Comparison of ENCODE assay signal across 20 cellular contexts in genomic region chrX:27878862-27879261, GRCh38.
A peak's percentile ranks its signal among the peaks of the same experiment; 100 is the strongest.
DNase-seq lines count a peak whose midpoint lies in the region; ATAC-seq, FAIRE-seq and TF ChIP-seq lines count a peak whose summit lies in the region.
"Had no signal": no experiment of that assay in that cellular context is flagged by ENCODE, and none has a peak within 500 bp of the region (broad histone marks: within the 10 kb centered on the region; RNA-seq: fewer than 3 reads in every experiment).

No MANE protein-coding gene starts in this region.

- TF ChIP-seq CTCF in A549 (IDR thresholded peaks at IDR 0.05) (no peak), IMR-90 (conservative IDR thresholded peaks at IDR 0.05; ENCODE audit: low read depth, low read length) (no peak), K562 (IDR thresholded peaks at IDR 0.05 in 2 of 3, conservative IDR thresholded peaks at IDR 0.05 in 1 of 3; ENCODE audit: insufficient read depth in 2 of 3, low read depth in 1 of 3, low read length in 3 of 3) (no peak)

- no peak overlapping the region for H3K23ac ChIP-seq in IMR-90 (ENCODE audit: low read depth, low read length)

- no peak overlapping the region for H2AFZ ChIP-seq in IMR-90 (replicated peaks; ENCODE audit: low read length, poor library complexity)
- no peak overlapping the region for H2AFZ ChIP-seq in K562 (ENCODE audit: low read depth, low read length)

- no peaks in the 10 kb centered on the region for H3K9me1 ChIP-seq in IMR-90 (ENCODE audit: insufficient read depth, low read length)
- H3K9me1 ChIP-seq in K562 (ENCODE audit: control insufficient read depth, insufficient read depth, low read length) = no peaks in the 10 kb centered on the region

- in situ Hi-C loops in IMR-90 (cut with MboI; ENCODE audit: low sequenced_read_pairs) (no loop called here), K562 (cut with MboI) (no loop called here)

- H4K5ac ChIP-seq in IMR-90 (ENCODE audit: low read depth, low read length) = no peak overlapping the region

- no peaks in the 10 kb centered on the region for H3K79me2 ChIP-seq in K562 (ENCODE audit: control insufficient read depth, insufficient read depth, low read length)

- no peak for TF ChIP-seq EP300 in A549 (IDR thresholded peaks at IDR 0.05)
- TF ChIP-seq EP300 in K562 (IDR thresholded peaks at IDR 0.05; ENCODE audit: low read length) = no peak

- intact Hi-C loops in IMR-90 (cut with micrococcal nuclease) = no loop called here
- intact Hi-C loops in K562 (cut with micrococcal nuclease) = no loop called here

- H3K18ac ChIP-seq in IMR-90 (ENCODE audit: low read depth, low read length) = no peak overlapping the region

- no peak for DNase-seq in A549 (ENCODE audit: low read depth in 1 of 2, low spot score in 1 of 2)
- no peak for DNase-seq in IMR-90
- no peak for DNase-seq in K562 (ENCODE audit: extremely low read depth in 1 of 4, low spot score in 3 of 4)
- no peak for DNase-seq in GM12892 (ENCODE audit: insufficient read length)
- DNase-seq in stimulated activated CD4-positive, alpha-beta T cell treated with anti-CD3 and anti-CD28 coated beads, Interleukin-2, amount 100 ng/mL, for 24 hours = no peak
- DNase-seq: 8988T; AML-193; Caco-2; Calu3; CD4-positive, alpha-beta T cell; CD8-positive, alpha-beta T cell; DMS79 treated with DMSO at 0.1 percent for 48 hours; GF-D8 had no signal

- 80% methylated on average over 1 of the region's 1 CpG for WGBS in A549 (ENCODE audit: missing lambda C conversion rate)
- WGBS in IMR-90 (ENCODE audit: extremely low coverage in 2 of 2, insufficient read length in 1 of 2), 2 experiments = no CpG with 5 or more reads among the region's 1 CpG
- WGBS in K562 (ENCODE audit: insufficient coverage, low coverage, missing lambda C conversion rate) = 0% methylated on average over 1 of the region's 1 CpG

- no peak for TF ChIP-seq POLR2A in A549 (IDR thresholded peaks at IDR 0.05; ENCODE audit: low read length)
- TF ChIP-seq POLR2A in IMR-90 (IDR thresholded peaks at IDR 0.05; ENCODE audit: low read depth, low read length) = no peak
- no peak for TF ChIP-seq POLR2A in K562 (conservative IDR thresholded peaks at IDR 0.05)
- TF ChIP-seq POLR2A in GM12892 (IDR thresholded peaks at IDR 0.05; ENCODE audit: low read depth, low read length) = no peak

- no peak overlapping the region for H3K27ac ChIP-seq in A549
- no peak overlapping the region for H3K27ac ChIP-seq in IMR-90 (ENCODE audit: insufficient read depth, low read length)
- H3K27ac ChIP-seq in K562 (ENCODE audit: extremely low read depth, low read depth, low read length) = no peak overlapping the region
- H3K27ac ChIP-seq: BLaER1 treated with 17β-estradiol and CSF1 and Interleukin-3, amounts not matched to agents 10 nM and 100 nM; C4-2B had no signal

- no peaks in the 10 kb centered on the region for H3K9me3 ChIP-seq in A549
- no peaks in the 10 kb centered on the region for H3K9me3 ChIP-seq in IMR-90 (ENCODE audit: control insufficient read depth, insufficient read depth, low read length)
- no peaks in the 10 kb centered on the region for H3K9me3 ChIP-seq in K562 (replicated peaks; ENCODE audit: control insufficient read depth, insufficient read depth, low read depth, low read length)
- H3K9me3 ChIP-seq: BLaER1 treated with 17β-estradiol and CSF1 and Interleukin-3, amounts not matched to agents 10 nM and 100 nM; Caco-2 had no signal

- H3K79me1 ChIP-seq in IMR-90 (ENCODE audit: low read depth in 1 of 2, low read length in 2 of 2) = no peaks in the 10 kb centered on the region

- H3K9ac ChIP-seq in IMR-90 (ENCODE audit: low read depth, low read length) = no peak overlapping the region
- no peak overlapping the region for H3K9ac ChIP-seq in K562 (ENCODE audit: insufficient read depth in 1 of 2, low read depth in 2 of 2, low read length in 2 of 2)
- H3K9ac ChIP-seq: BLaER1 treated with 17β-estradiol and CSF1 and Interleukin-3, amounts not matched to agents 10 nM and 100 nM had no signal

- H2AK5ac ChIP-seq in IMR-90 (ENCODE audit: low read depth, low read length) = no peak overlapping the region

- no peak overlapping the region for H2AK9ac ChIP-seq in IMR-90 (replicated peaks; ENCODE audit: low read depth, low read length, poor library complexity)

- no peak overlapping the region for H2BK15ac ChIP-seq in IMR-90 (ENCODE audit: low read depth, low read length)

- H3K36me3 ChIP-seq in IMR-90 (ENCODE audit: control insufficient read depth, insufficient read depth, low read length) = no peaks in the 10 kb centered on the region
- H3K36me3 ChIP-seq in K562 (ENCODE audit: control insufficient read depth, insufficient read depth, low read length) = no peaks in the 10 kb centered on the region
- H3K36me3 ChIP-seq: BLaER1 treated with 17β-estradiol and CSF1 and Interleukin-3, amounts not matched to agents 10 nM and 100 nM had no signal

- no peak overlapping the region for H2BK5ac ChIP-seq in IMR-90 (ENCODE audit: low read depth, low read length, poor library complexity, severe bottlenecking)

- BruUV-seq in IMR-90 (replicated peaks; lab: Mats Ljungman, UMichigan) = no TSS peak
- no TSS peak for BruUV-seq in K562 (replicated peaks; lab: Mats Ljungman, UMichigan)

- no peak overlapping the region for H4K91ac ChIP-seq in IMR-90 (ENCODE audit: insufficient read depth, low read depth, low read length)

- CTCF ChIA-PET in A549 (lab: Yijun Ruan, JAX) = no interaction called here
- CTCF ChIA-PET in IMR-90 (lab: Yijun Ruan, JAX) = interaction anchor here (0.6 kb wide), 1 partner anchor 93 kb away, joined by 3 read pairs; no protein-coding TSS in a partner anchor
- CTCF ChIA-PET in K562 (lab: Yijun Ruan, JAX; ENCODE audit: low intra/inter-chr PET ratio) = no interaction called here

- H3K4me3 ChIP-seq in A549 (no peak overlapping the region), IMR-90 (ENCODE audit: insufficient read depth, low read depth, low read length) (no peak overlapping the region), K562 (no peak overlapping the region)
- H3K4me3 ChIP-seq: BLaER1 treated with 17β-estradiol and CSF1 and Interleukin-3, amounts not matched to agents 10 nM and 100 nM had no signal

- H2BK20ac ChIP-seq in IMR-90 (ENCODE audit: low read depth, low read length) = no peak overlapping the region

- ATAC-seq in A549 (no peak), IMR-90 (ENCODE audit: low read depth) (no peak), K562 (no peak)
- ATAC-seq: CD8-positive, alpha-beta T cell had no signal

- H4K20me1 ChIP-seq in IMR-90 (ENCODE audit: insufficient read depth, low read length) (no peaks in the 10 kb centered on the region), K562 (replicated peaks; ENCODE audit: control insufficient read depth, insufficient read depth, low read length) (no peaks in the 10 kb centered on the region)

- H3K4ac ChIP-seq in IMR-90 (ENCODE audit: low read depth, low read length) = no peak overlapping the region

- POLR2A ChIA-PET in A549 (lab: Yijun Ruan, JAX) = no interaction called here
- POLR2A ChIA-PET in IMR-90 (lab: Charles Lee; ENCODE audit: unreplicated experiment) = no interaction called here
- POLR2A ChIA-PET in K562 (lab: Yijun Ruan, JAX) = no interaction called here

- peak; percentile 92 for FAIRE-seq in A549 (lab: Jason Lieb, UNC)
- FAIRE-seq in K562 (lab: Jason Lieb, UNC) = no peak
- FAIRE-seq in GM12892 (lab: Jason Lieb, UNC) = no peak
- FAIRE-seq: A204.1, D721Med, G401.6, GM12891, GM18507 had no signal

- no peak overlapping the region for H4K8ac ChIP-seq in IMR-90 (ENCODE audit: low read depth in 2 of 2, low read length in 2 of 2)

- H3K14ac ChIP-seq in IMR-90 (replicated peaks; ENCODE audit: low read depth, low read length) = no peak overlapping the region

- dilution Hi-C loops in IMR-90 (cut with HindIII; ENCODE audit: low sequenced_read_pairs, unreplicated experiment) = no loop called here

- H3K4me1 ChIP-seq in A549 (no peaks in the 10 kb centered on the region), IMR-90 (ENCODE audit: control insufficient read depth, insufficient read depth, low read length) (no peaks in the 10 kb centered on the region), K562 (replicated peaks in 1 of 2; ENCODE audit: control insufficient read depth in 2 of 2, insufficient read depth in 2 of 2, low read length in 2 of 2) (no peaks in the 10 kb centered on the region)
- H3K4me1 ChIP-seq: BLaER1 treated with 17β-estradiol and CSF1 and Interleukin-3, amounts not matched to agents 10 nM and 100 nM; Caco-2 had no signal

- H2BK120ac ChIP-seq in IMR-90 (ENCODE audit: low read depth, low read length) = no peak overlapping the region

- H3K4me2 ChIP-seq in A549 (no peak overlapping the region), IMR-90 (ENCODE audit: low read depth, low read length) (no peak overlapping the region), K562 (ENCODE audit: insufficient read depth, low read length) (no peak overlapping the region)
- H3K4me2 ChIP-seq: BLaER1 treated with 17β-estradiol and CSF1 and Interleukin-3, amounts not matched to agents 10 nM and 100 nM had no signal

- TF ChIP-seq RAD21 in A549 (conservative IDR thresholded peaks at IDR 0.05 in 1 of 2, IDR thresholded peaks at IDR 0.05 in 1 of 2) (no peak), IMR-90 (IDR thresholded peaks at IDR 0.05; ENCODE audit: low read length) (no peak), K562 (CRISPR knock-in tag; conservative IDR thresholded peaks at IDR 0.05 in 1 of 2, IDR thresholded peaks at IDR 0.05 in 1 of 2) (no peak)

- no peak overlapping the region for H3K56ac ChIP-seq in IMR-90 (ENCODE audit: extremely low read depth, insufficient read depth, low read length)

- H3K27me3 ChIP-seq in IMR-90 (ENCODE audit: control insufficient read depth, insufficient read depth, low read length) = no peaks in the 10 kb centered on the region
- H3K27me3 ChIP-seq in K562 (ENCODE audit: control insufficient read depth in 2 of 2, insufficient read depth in 2 of 2, low read length in 2 of 2) = no peaks in the 10 kb centered on the region

TF ChIP-seq in A549, 52 proteins besides CTCF, POLR2A, EP300 and RAD21:
- TF ChIP-seq MAFK (IDR thresholded peaks at IDR 0.05; ENCODE audit: partially characterized antibody) (peak; percentile 85), ZFP36 (IDR thresholded peaks at IDR 0.05; ENCODE audit: borderline replicate concordance, partially characterized antibody) (no peak)
TF ChIP-seq in A549: peak in this region for 1.

TF ChIP-seq in IMR-90, 13 proteins besides CTCF, POLR2A, EP300 and RAD21:
- no peak for TF ChIP-seq MXI1 (IDR thresholded peaks at IDR 0.05; ENCODE audit: borderline replicate concordance, low read depth, low read length)
- peak; percentile 94 for TF ChIP-seq MAFK (IDR thresholded peaks at IDR 0.05; ENCODE audit: low read depth, low read length)
TF ChIP-seq in IMR-90: peak in this region for 1.

TF ChIP-seq in K562, 482 proteins besides CTCF, POLR2A, EP300 and RAD21:
- TF ChIP-seq MAFF (IDR thresholded peaks at IDR 0.05; ENCODE audit: low read length) (0 out of 2 replicates have a peak, but pooled peaks have one; percentile 16), MAFK (IDR thresholded peaks at IDR 0.05; ENCODE audit: low read length) (peak; percentile 40; the same call in 1 of the 2 replicates), MXD1 (CRISPR knock-in tag; IDR thresholded peaks at IDR 0.05; ENCODE audit: borderline replicate concordance, poor library complexity, severe bottlenecking) (no peak)

Comparison
In these comparisons a context has a peak if more than half of its experiments do, and no peak if none do; other contexts are left out.
1. Of the 35 proteins assayed by ChIP-seq in both K562 and A549: peak only in K562: none; only in A549: none; in both: MAFK; in neither: 34.